35 cellular contexts compared by ENCODE assay signal in genomic region chr2:123162400-123163016, GRCh38.
"Had no signal": no experiment of that assay in that cellular context is flagged by ENCODE, and none has a peak within 500 bp of the region (broad histone marks: within the 10 kb centered on the region; RNA-seq: fewer than 3 reads in every experiment).

No MANE protein-coding gene starts in this region.

- DNase-seq: Kasumi-1, MG63, MM.1S, MV-4-11, NCI-H1048, NCI-H1092, NCI-H1092 treated with DMSO at 0.1 percent for 48 hours, NCI-H1105, NCI-H1105 treated with DMSO at 0.1 percent for 48 hours, NCI-H1417, NCI-H1417 treated with DMSO at 0.1 percent for 48 hours, NCI-H1436, NCI-H1436 treated with DMSO at 0.1 percent for 48 hours, NCI-H146, NCI-H1694, NCI-H1694 treated with DMSO at 0.1 percent for 48 hours, NCI-H187, NCI-H187 treated with DMSO at 0.1 percent for 48 hours, NCI-H1930, NCI-H2029, NCI-H2029 treated with DMSO at 0.1 percent for 48 hours, NCI-H2081, NCI-H2081 treated with DMSO at 0.1 percent for 48 hours, NCI-H2107, NCI-H2171, NCI-H2171 treated with DMSO at 0.1 percent for 48 hours, NCI-H2227 treated with DMSO at 0.1 percent for 48 hours, NCI-H226, NCI-H345, NCI-H446, NCI-H446 treated with DMSO at 0.1 percent for 48 hours, NCI-H510A, NCI-H510A treated with DMSO at 0.1 percent for 48 hours, NCI-H524, NCI-H524 treated with DMSO at 0.1 percent for 48 hours had no signal

- H3K4me3 ChIP-seq: MG63 had no signal

- H3K36me3 ChIP-seq: MG63 had no signal

- H3K27me3 ChIP-seq: MG63 had no signal
